ENCODE assay signal across 7 cellular contexts in genomic region chrX:140923118-140923517, GRCh38.
"Had no signal": no experiment of that assay in that cellular context is flagged by ENCODE, and none has a peak within 500 bp of the region (broad histone marks: within the 10 kb centered on the region; RNA-seq: fewer than 3 reads in every experiment).

No MANE protein-coding gene starts in this region.

- H3K9ac ChIP-seq: KMS-11 had no signal

- ATAC-seq: HepG2 had no signal

- H3K27ac ChIP-seq: HL-60, KMS-11 had no signal

- DNase-seq: IMR-90, KBM-7, KG1 had no signal

- FAIRE-seq: HepG2, HTR-8/SVneo had no signal

- H3K4me2 ChIP-seq: KMS-11 had no signal
